In the genomic region with DNA sequence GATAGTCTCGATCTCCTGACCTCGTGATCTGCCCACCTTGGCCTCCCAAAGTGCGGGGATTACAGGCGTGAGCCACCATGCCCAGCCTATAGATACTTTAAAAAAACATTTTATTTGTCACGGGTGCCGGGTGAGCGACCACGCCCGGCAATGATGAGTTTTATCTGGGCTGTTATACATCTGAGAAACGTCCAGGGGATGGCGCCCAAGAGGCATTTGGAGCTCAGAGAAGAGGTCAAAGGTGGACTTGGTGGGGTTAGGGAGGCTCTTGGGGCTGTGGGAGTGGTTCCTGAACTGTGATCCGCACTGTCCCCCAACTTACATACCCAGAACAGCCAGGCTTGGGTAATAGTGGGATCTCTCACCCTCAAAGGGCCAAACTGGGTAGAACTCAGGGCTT, we compare ENCODE assay signal across 10 cellular contexts. TPM values are rescaled to one million over a fixed set of nuclear protein-coding genes. Genes with fewer than 3 reads are reported as not detected.
DNase-seq lines count a peak whose midpoint lies in the region; ATAC-seq, FAIRE-seq and TF ChIP-seq lines count a peak whose summit lies in the region.
"Not testable (repeated sequence)": the region's sequence is repeated elsewhere in the genome, so short reads cannot be mapped to it uniquely, and the experiment has no call there.
"Had no signal": no experiment of that assay in that cellular context is flagged by ENCODE, and none has a peak within 500 bp of the region (broad histone marks: within the 10 kb centered on the region; RNA-seq: fewer than 3 reads in every experiment).

No MANE protein-coding gene starts in this region.

- not testable (repeated sequence) for H3K9me3 Mint-ChIP-seq in activated CD8-positive, alpha-beta T cell treated with anti-CD3 and anti-CD28 coated beads for 36 hours; effector memory CD8-positive, alpha-beta T cell

- H3K4me3 ChIP-seq in A549; IMR-90 (ENCODE audit: insufficient read depth, low read depth, low read length); pancreas: not testable (repeated sequence)

- H3K4me2 ChIP-seq in A549; IMR-90 (ENCODE audit: low read depth, low read length): not testable (repeated sequence)

- POLR2A ChIA-PET in A549 (lab: Yijun Ruan, JAX); IMR-90 (lab: Charles Lee; ENCODE audit: unreplicated experiment); activated CD8-positive, alpha-beta T cell treated with anti-CD3 and anti-CD28 coated beads for 36 hours (lab: Charles Lee): not testable (repeated sequence)

- not testable (repeated sequence) for H3K9ac ChIP-seq in IMR-90 (ENCODE audit: low read depth, low read length)

- H3K4me1 ChIP-seq in A549; IMR-90 (ENCODE audit: control insufficient read depth, insufficient read depth, low read length); pancreas: not testable (repeated sequence)

- H3K27ac Mint-ChIP-seq in activated CD8-positive, alpha-beta T cell treated with anti-CD3 and anti-CD28 coated beads for 36 hours; effector memory CD8-positive, alpha-beta T cell: not testable (repeated sequence)

- H2BK20ac ChIP-seq in IMR-90 (ENCODE audit: low read depth, low read length) = not testable (repeated sequence)

- H3K9me3 ChIP-seq in A549; IMR-90 (ENCODE audit: control insufficient read depth, insufficient read depth, low read length); pancreas: not testable (repeated sequence)

- not testable (repeated sequence) for H3K23ac ChIP-seq in IMR-90 (ENCODE audit: low read depth, low read length)

- not testable (repeated sequence) for BruUV-seq in IMR-90 (replicated peaks; lab: Mats Ljungman, UMichigan)

- H3K18ac ChIP-seq in IMR-90 (ENCODE audit: low read depth, low read length) = not testable (repeated sequence)

- H3K4me3 Mint-ChIP-seq in activated CD8-positive, alpha-beta T cell treated with anti-CD3 and anti-CD28 coated beads for 36 hours; effector memory CD8-positive, alpha-beta T cell: not testable (repeated sequence)

- not testable (repeated sequence) for H2AFZ ChIP-seq in IMR-90 (replicated peaks; ENCODE audit: low read length, poor library complexity)

- dilution Hi-C loops in IMR-90 (cut with HindIII; ENCODE audit: low sequenced_read_pairs, unreplicated experiment) = not testable (repeated sequence)

- not testable (repeated sequence) for H3K27me3 ChIP-seq in IMR-90 (ENCODE audit: control insufficient read depth, insufficient read depth, low read length); pancreas

- not testable (repeated sequence) for H3K36me3 ChIP-seq in IMR-90 (ENCODE audit: control insufficient read depth, insufficient read depth, low read length); pancreas

- not testable (repeated sequence) for TF ChIP-seq RAD21 in A549 (conservative IDR thresholded peaks at IDR 0.05 in 1 of 2, IDR thresholded peaks at IDR 0.05 in 1 of 2); IMR-90 (IDR thresholded peaks at IDR 0.05; ENCODE audit: low read length)

- not testable (repeated sequence) for H3K27me3 Mint-ChIP-seq in activated CD8-positive, alpha-beta T cell treated with anti-CD3 and anti-CD28 coated beads for 36 hours; effector memory CD8-positive, alpha-beta T cell

- H3K36me3 Mint-ChIP-seq in activated CD8-positive, alpha-beta T cell treated with anti-CD3 and anti-CD28 coated beads for 36 hours (ENCODE audit: low read depth); effector memory CD8-positive, alpha-beta T cell (ENCODE audit: insufficient read depth): not testable (repeated sequence)

- FAIRE-seq in A549 (lab: Jason Lieb, UNC); pancreas (lab: Jason Lieb, UNC): not testable (repeated sequence)

- not testable (repeated sequence) for H4K91ac ChIP-seq in IMR-90 (ENCODE audit: insufficient read depth, low read depth, low read length)

- H2BK15ac ChIP-seq in IMR-90 (ENCODE audit: low read depth, low read length) = not testable (repeated sequence)

- H3K79me1 ChIP-seq in IMR-90 (ENCODE audit: low read depth in 1 of 2, low read length in 2 of 2) = not testable (repeated sequence)

- not testable (repeated sequence) for TF ChIP-seq CTCF in A549 (IDR thresholded peaks at IDR 0.05); IMR-90 (conservative IDR thresholded peaks at IDR 0.05; ENCODE audit: low read depth, low read length); activated CD8-positive, alpha-beta T cell treated with anti-CD3 and anti-CD28 coated beads for 36 hours (IDR thresholded peaks at IDR 0.05); pancreas (IDR thresholded peaks at IDR 0.05)

- H3K14ac ChIP-seq in IMR-90 (replicated peaks; ENCODE audit: low read depth, low read length) = not testable (repeated sequence)

- not testable (repeated sequence) for H3K4me1 Mint-ChIP-seq in activated CD8-positive, alpha-beta T cell treated with anti-CD3 and anti-CD28 coated beads for 36 hours (ENCODE audit: low read depth); effector memory CD8-positive, alpha-beta T cell (ENCODE audit: low read depth in 2 of 2)

- not testable (repeated sequence) for H3K27ac ChIP-seq in A549; IMR-90 (ENCODE audit: insufficient read depth, low read length); pancreas

- CTCF ChIA-PET in A549 (lab: Yijun Ruan, JAX); IMR-90 (lab: Yijun Ruan, JAX); activated CD8-positive, alpha-beta T cell treated with anti-CD3 and anti-CD28 coated beads for 36 hours (lab: Charles Lee): not testable (repeated sequence)

- not testable (repeated sequence) for H2BK5ac ChIP-seq in IMR-90 (ENCODE audit: low read depth, low read length, poor library complexity, severe bottlenecking)

- H4K8ac ChIP-seq in IMR-90 (ENCODE audit: low read depth in 2 of 2, low read length in 2 of 2) = not testable (repeated sequence)

- not testable (repeated sequence) for DNase-seq in A549 (ENCODE audit: low read depth in 1 of 2, low spot score in 1 of 2); IMR-90; activated CD8-positive, alpha-beta T cell treated with anti-CD3 and anti-CD28 coated beads for 36 hours; effector memory CD8-positive, alpha-beta T cell; left lobe of liver (ENCODE audit: low spot score); pancreas

- not testable (repeated sequence) for H2AK5ac ChIP-seq in IMR-90 (ENCODE audit: low read depth, low read length)

- not testable (repeated sequence) for H4K5ac ChIP-seq in IMR-90 (ENCODE audit: low read depth, low read length)

- TF ChIP-seq EP300 in A549 (IDR thresholded peaks at IDR 0.05) = not testable (repeated sequence)

- H4K20me1 ChIP-seq in IMR-90 (ENCODE audit: insufficient read depth, low read length) = not testable (repeated sequence)

- no CpG with 5 or more reads among the region's 12 CpGs for WGBS in A549 (ENCODE audit: missing lambda C conversion rate)
- no CpG with 5 or more reads among the region's 12 CpGs for WGBS in IMR-90 (ENCODE audit: extremely low coverage in 2 of 2, insufficient read length in 1 of 2), 2 experiments
- no CpG with 5 or more reads among the region's 12 CpGs for WGBS in pancreas, 2 donors

- not testable (repeated sequence) for H3K9me1 ChIP-seq in IMR-90 (ENCODE audit: insufficient read depth, low read length)

- H2BK120ac ChIP-seq in IMR-90 (ENCODE audit: low read depth, low read length) = not testable (repeated sequence)

- not testable (repeated sequence) for H3K4ac ChIP-seq in IMR-90 (ENCODE audit: low read depth, low read length)

- H3K56ac ChIP-seq in IMR-90 (ENCODE audit: extremely low read depth, insufficient read depth, low read length) = not testable (repeated sequence)

- in situ Hi-C loops in IMR-90 (cut with MboI; ENCODE audit: low sequenced_read_pairs) = not testable (repeated sequence)

- not testable (repeated sequence) for H2AK9ac ChIP-seq in IMR-90 (replicated peaks; ENCODE audit: low read depth, low read length, poor library complexity)

- not testable (repeated sequence) for TF ChIP-seq POLR2A in A549 (IDR thresholded peaks at IDR 0.05; ENCODE audit: low read length); IMR-90 (IDR thresholded peaks at IDR 0.05; ENCODE audit: low read depth, low read length)

- intact Hi-C loops in IMR-90 (cut with micrococcal nuclease); activated CD8-positive, alpha-beta T cell treated with anti-CD3 and anti-CD28 coated beads for 36 hours (cut with micrococcal nuclease); pancreas (cut with DNase I): not testable (repeated sequence)

- ATAC-seq in A549 (peak; percentile 89 to 93), GM19043 (IDR thresholded peaks at IDR 0.05; ENCODE audit: low read depth, unreplicated experiment) (peak; percentile 66), HG02759 (IDR thresholded peaks at IDR 0.05; ENCODE audit: unreplicated experiment) (peak; percentile 60), IMR-90 (ENCODE audit: low read depth) (peak; percentile 93), left lobe of liver (peak; percentile 86), pancreas (peak; percentile 59 to 79 (median 72))
- peak; percentile 94 for ATAC-seq in activated CD8-positive, alpha-beta T cell treated with anti-CD3 and anti-CD28 coated beads for 36 hours
- ATAC-seq in effector memory CD8-positive, alpha-beta T cell (replicated peaks) = peak; percentile 91

RNA-seq across cellular contexts. Expression of a gene that starts 8.7 kb away (rescaled TPM):
- polyA plus RNA-seq in A549 (2011; rRNA removed) (0.08 and 0.09 TPM in 2 replicates), A549 (2017; fragmentation: RNase III; extraction: RNeasy Plus Mini Kit Qiagen cat#74134 plus additional on column Dnase treatment) (0.16 to 0.36 TPM (median 0.25 TPM) in 3 replicates), IMR-90 (2012; rRNA removed) (not detected in 2 replicates), pancreas (1 to 10 TPM in 1 of 2 donors, under 1 TPM in 1; 0.87 to 2.5 TPM)
- 0.08 TPM in 1 of 2 replicates, not detected in the other for polyA plus RNA-seq in A549 (2012; cell fraction: cytosol; rRNA removed)
- 0.43 and 0.61 TPM in 2 replicates for polyA plus RNA-seq in A549 (2012; cell fraction: nucleus; rRNA removed)
- 0.74 and 1.2 TPM in 2 replicates for polyA minus RNA-seq in A549 (2011; rRNA and poly(A)+ RNA removed)
- total RNA-seq in IMR-90 (2012; rRNA removed) (not detected in 2 replicates), left lobe of liver (3.0 TPM), pancreas (under 1 TPM in 4 of 6 donors, not detected in 2; 0.19 to 1.00 (median 0.54) TPM)
- polyA plus RNA-seq in IMR-90 (2012; cell fraction: cytosol; rRNA removed) = not detected in 2 replicates
- 0.37 and 0.71 TPM in 2 replicates for polyA plus RNA-seq in IMR-90 (2012; cell fraction: nucleus; rRNA removed; ENCODE audit: low replicate concordance)
- total RNA-seq in activated CD8-positive, alpha-beta T cell treated with anti-CD3 and anti-CD28 coated beads for 36 hours = 1 to 10 TPM; 5.1 to 6.5 TPM
- total RNA-seq: MCF 10A had no signal
- polyA plus RNA-seq: keratinocyte had no signal
